Comparison of ENCODE assay signal across 28 cellular contexts in genomic region chr7:52647046-52647445, GRCh38.
"Had no signal": no experiment of that assay in that cellular context is flagged by ENCODE, and none has a peak within 500 bp of the region (broad histone marks: within the 10 kb centered on the region; RNA-seq: fewer than 3 reads in every experiment).

No MANE protein-coding gene starts in this region.

- H3K4me1 ChIP-seq: stomach, suprapubic skin, testis, thyroid gland, tibial artery, tibial nerve, transverse colon, upper lobe of left lung, upper lobe of right lung, uterus, vagina had no signal

- H3K9me3 Mint-ChIP-seq: type B pancreatic cell had no signal

- DNase-seq: stimulated activated CD4-positive, alpha-beta T cell treated with anti-CD3 and anti-CD28 coated beads, Interleukin-2, amount 100 ng/mL, for 48 hours; stimulated activated CD4-positive, alpha-beta T cell treated with anti-CD3 and anti-CD28 coated beads, Interleukin-4, amount 100 ng/mL, for 1 hour; stimulated activated CD4-positive, alpha-beta T cell treated with anti-CD3 and anti-CD28 coated beads, Interleukin-4, amount 100 ng/mL, for 24 hours; stimulated activated CD4-positive, alpha-beta T cell treated with anti-CD3 and anti-CD28 coated beads, Interleukin-4, amount 100 ng/mL, for 4 hours; stimulated activated CD8-positive, alpha-beta memory T cell treated with anti-CD3 and anti-CD28 coated beads, Interleukin-4, amount 100 ng/mL, for 48 hours; stimulated activated naive B cell treated with anti-CD40 and anti-IgM and Interleukin-4, amounts not matched to agents 10 μg/mL and 1 μg/mL and 100 μg/mL, for 72 hours; stimulated activated naive CD4-positive, alpha-beta T cell; stimulated activated naive CD4-positive, alpha-beta T cell treated with Interleukin-2 at 50 U/mL for 16 hours; stimulated activated naive CD8-positive, alpha-beta T cell treated with anti-CD3 and anti-CD28 coated beads, Interleukin-15, amount 100 ng/mL, for 72 hours; stimulated activated naive CD8-positive, alpha-beta T cell treated with anti-CD3 and anti-CD28 coated beads, Interleukin-15, Interleukin-2, amounts not matched to agents 100 U/mL and 50 U/mL, for 24 hours; stomach; substantia nigra; testis; thyroid gland; tibial artery; transverse colon; trophoblast cell; upper lobe of left lung; upper lobe of right lung; uterus had no signal

- H3K27ac ChIP-seq: stomach, suprapubic skin, testis, thoracic aorta, thyroid gland, tibial artery, tibial nerve, transverse colon, upper lobe of left lung, upper lobe of right lung, uterus, vagina had no signal

- H3K9me3 ChIP-seq: testis, thoracic aorta, thyroid gland, tibial artery, tibial nerve, transverse colon, upper lobe of left lung, upper lobe of right lung, uterus, vagina had no signal

- H3K4me3 ChIP-seq: stomach, suprapubic skin, testis, thoracic aorta, thyroid gland, tibial artery, tibial nerve, transverse colon, upper lobe of left lung, upper lobe of right lung, uterus, vagina had no signal

- ATAC-seq: stimulated activated effector memory CD8-positive, alpha-beta T cell treated with anti-CD3 and anti-CD28 coated beads, Interleukin-12 subunit alpha, Interleukin-12 subunit beta, amount 100 ng/mL, for 72 hours; stimulated activated memory B cell treated with anti-CD40 and anti-IgM and Interleukin-4, amounts not matched to agents 10 μg/mL and 1 μg/mL and 100 μg/mL, for 72 hours; stimulated activated naive B cell treated with anti-CD40 and anti-IgM and Interleukin-4, amounts not matched to agents 10 μg/mL and 1 μg/mL and 100 μg/mL, for 72 hours; stimulated activated naive CD8-positive, alpha-beta T cell treated with anti-CD3 and anti-CD28 coated beads, Interleukin-15, amount 100 ng/mL, for 72 hours; stimulated activated naive CD8-positive, alpha-beta T cell treated with anti-CD3 and anti-CD28 coated beads, Interleukin-15, Interleukin-2, amounts not matched to agents 100 U/mL and 50 U/mL, for 24 hours; upper lobe of right lung had no signal

- H3K27me3 Mint-ChIP-seq: stimulated activated memory B cell treated with anti-CD40 and anti-IgM and Interleukin-4, amounts not matched to agents 10 μg/mL and 1 μg/mL and 100 μg/mL, for 72 hours; stimulated activated naive B cell treated with anti-CD40 and anti-IgM and Interleukin-4, amounts not matched to agents 10 μg/mL and 1 μg/mL and 100 μg/mL, for 72 hours; stimulated activated naive CD8-positive, alpha-beta T cell treated with anti-CD3 and anti-CD28 coated beads, Interleukin-15, amount 100 ng/mL, for 72 hours; stimulated activated naive CD8-positive, alpha-beta T cell treated with anti-CD3 and anti-CD28 coated beads, Interleukin-15, Interleukin-2, amounts not matched to agents 100 ng/mL and 50 ng/mL, for 24 hours; type B pancreatic cell had no signal

- H3K4me3 Mint-ChIP-seq: stimulated activated effector memory CD8-positive, alpha-beta T cell treated with anti-CD3 and anti-CD28 coated beads, Interleukin-12 subunit alpha, Interleukin-12 subunit beta, amount 100 ng/mL, for 72 hours; stimulated activated memory B cell treated with anti-CD40 and anti-IgM and Interleukin-4, amounts not matched to agents 10 μg/mL and 1 μg/mL and 100 μg/mL, for 72 hours; stimulated activated naive B cell treated with anti-CD40 and anti-IgM and Interleukin-4, amounts not matched to agents 10 μg/mL and 1 μg/mL and 100 μg/mL, for 72 hours; stimulated activated naive CD8-positive, alpha-beta T cell treated with anti-CD3 and anti-CD28 coated beads, Interleukin-15, amount 100 ng/mL, for 72 hours; stimulated activated naive CD8-positive, alpha-beta T cell treated with anti-CD3 and anti-CD28 coated beads, Interleukin-15, Interleukin-2, amounts not matched to agents 100 ng/mL and 50 ng/mL, for 24 hours; type B pancreatic cell had no signal

- H3K27me3 ChIP-seq: stomach, suprapubic skin, testis, thyroid gland, tibial artery, tibial nerve, transverse colon, upper lobe of left lung, upper lobe of right lung, uterus, vagina had no signal

- H3K36me3 Mint-ChIP-seq: stimulated activated effector memory CD8-positive, alpha-beta T cell treated with anti-CD3 and anti-CD28 coated beads, Interleukin-12 subunit alpha, Interleukin-12 subunit beta, amount 100 ng/mL, for 72 hours; stimulated activated memory B cell treated with anti-CD40 and anti-IgM and Interleukin-4, amounts not matched to agents 10 μg/mL and 1 μg/mL and 100 μg/mL, for 72 hours; stimulated activated naive B cell treated with anti-CD40 and anti-IgM and Interleukin-4, amounts not matched to agents 10 μg/mL and 1 μg/mL and 100 μg/mL, for 72 hours; type B pancreatic cell had no signal

- H3K36me3 ChIP-seq: stomach, suprapubic skin, thoracic aorta, thyroid gland, tibial artery, tibial nerve, transverse colon, upper lobe of left lung, upper lobe of right lung, uterus, vagina had no signal

- H3K4me1 Mint-ChIP-seq: stimulated activated effector memory CD8-positive, alpha-beta T cell treated with anti-CD3 and anti-CD28 coated beads, Interleukin-12 subunit alpha, Interleukin-12 subunit beta, amount 100 ng/mL, for 72 hours; stimulated activated memory B cell treated with anti-CD40 and anti-IgM and Interleukin-4, amounts not matched to agents 10 μg/mL and 1 μg/mL and 100 μg/mL, for 72 hours; stimulated activated naive B cell treated with anti-CD40 and anti-IgM and Interleukin-4, amounts not matched to agents 10 μg/mL and 1 μg/mL and 100 μg/mL, for 72 hours; stimulated activated naive CD8-positive, alpha-beta T cell treated with anti-CD3 and anti-CD28 coated beads, Interleukin-15, amount 100 ng/mL, for 72 hours had no signal

- H3K27ac Mint-ChIP-seq: stimulated activated effector memory CD8-positive, alpha-beta T cell treated with anti-CD3 and anti-CD28 coated beads, Interleukin-12 subunit alpha, Interleukin-12 subunit beta, amount 100 ng/mL, for 72 hours; stimulated activated memory B cell treated with anti-CD40 and anti-IgM and Interleukin-4, amounts not matched to agents 10 μg/mL and 1 μg/mL and 100 μg/mL, for 72 hours; stimulated activated naive B cell treated with anti-CD40 and anti-IgM and Interleukin-4, amounts not matched to agents 10 μg/mL and 1 μg/mL and 100 μg/mL, for 72 hours; stimulated activated naive CD8-positive, alpha-beta T cell treated with anti-CD3 and anti-CD28 coated beads, Interleukin-15, amount 100 ng/mL, for 72 hours; stimulated activated naive CD8-positive, alpha-beta T cell treated with anti-CD3 and anti-CD28 coated beads, Interleukin-15, Interleukin-2, amounts not matched to agents 100 ng/mL and 50 ng/mL, for 24 hours; type B pancreatic cell had no signal
